8 cellular contexts compared by ENCODE assay signal in genomic region chr1:201468844-201469644, GRCh38. TPM values are rescaled to one million over a fixed set of nuclear protein-coding genes. Genes with fewer than 3 reads are reported as not detected.
DNase-seq lines count a peak whose midpoint lies in the region; ATAC-seq and TF ChIP-seq lines count a peak whose summit lies in the region.

PHLDA3 (minus strand) TSS chr1:201469188; CDS start chr1:201468786, 402 bp downstream.

- peak within 1 kb of the TSS; percentile 79 for H3K4me3 ChIP-seq in LNCaP clone FGC (ENCODE audit: low read depth, low read length)
- peak within 1 kb of the TSS; percentile 77 to 82 for H3K4me3 ChIP-seq in SK-N-SH (ENCODE audit: low read depth in 2 of 2, low read length in 1 of 2)
- H3K4me3 ChIP-seq in iPS-18a (ENCODE audit: low read length), result peak within 1 kb of the TSS; percentile 73

- no peaks in the 10 kb centered on the region for H3K27me3 ChIP-seq in SK-N-SH (ENCODE audit: insufficient read depth)
- peaks cover 44% of the 10 kb centered on the region for H3K27me3 ChIP-seq in iPS-18a (ENCODE audit: control insufficient read depth, insufficient read depth, low read length)

- peaks cover 13 to 29% of the 10 kb centered on the region in 2 experiments; a peak in 3 of 4 replicates for H3K4me1 ChIP-seq in SK-N-SH (ENCODE audit: control insufficient read depth in 1 of 2, insufficient read depth in 2 of 2, low read depth in 1 of 2, low read length in 1 of 2)
- H3K4me1 ChIP-seq in iPS-18a (ENCODE audit: control insufficient read depth, low read depth, low read length), result no peaks in the 10 kb centered on the region

- TF ChIP-seq EP300 in SK-N-SH (IDR thresholded peaks at IDR 0.05; ENCODE audit: borderline replicate concordance in 1 of 2, low read depth in 1 of 2, low read length in 1 of 2), result no peak

- peaks cover 32% of the 10 kb centered on the region for H4K20me1 ChIP-seq in SK-N-SH (ENCODE audit: insufficient read depth)

- no peak for TF ChIP-seq CTCF in LNCaP clone FGC (IDR thresholded peaks at IDR 0.05; ENCODE audit: control insufficient read depth, extremely low read depth, insufficient read depth)
- TF ChIP-seq CTCF in SK-N-SH (IDR thresholded peaks at IDR 0.05), result no peak

- no peak for TF ChIP-seq RAD21 in SK-N-SH (IDR thresholded peaks at IDR 0.05; ENCODE audit: low read length)

- POLR2A ChIA-PET in SK-N-SH (lab: Yijun Ruan, JAX), result interaction anchor here (0.6 to 1.6 kb wide), 15 partner anchors 9 to 71 kb away, joined by 3 to 9 read pairs (median 4); partner anchors contain the start of gene CSRP1

- no peaks in the 10 kb centered on the region for H3K9me2 ChIP-seq in SK-N-SH

- H3K9me3 ChIP-seq in SK-N-SH (no peaks in the 10 kb centered on the region), iPS-18a (ENCODE audit: control insufficient read depth, low read depth, low read length) (no peaks in the 10 kb centered on the region)

- 0 out of 2 replicates have a peak within 1 kb of the TSS, but pooled peaks have one; percentile 51 for H2AFZ ChIP-seq in SK-N-SH (ENCODE audit: low read depth)

- WGBS in SK-N-SH (ENCODE audit: low lambda C conversion rate), result under 1% methylated on average over 17 of the region's 76 CpGs

- peak; percentile 81 for ATAC-seq in GM21723 (IDR thresholded peaks at IDR 0.05; ENCODE audit: unreplicated experiment)
- ATAC-seq in sciatic nerve, result peak; percentile 87

- intact Hi-C loops in sciatic nerve (cut with DNase I), result no loop called here

- CTCF ChIA-PET in SK-N-SH (lab: Yijun Ruan, JAX), result interaction anchor here (0.6 to 7.3 kb wide), 9 partner anchors 8 to 324 kb away, joined by 3 to 63 read pairs (median 6); no protein-coding TSS in a partner anchor

- H3K36me3 ChIP-seq in SK-N-SH (replicated peaks in 1 of 2; ENCODE audit: control insufficient read depth in 1 of 2, insufficient read depth in 2 of 2, low read length in 1 of 2) (peaks cover 13 to 20% of the 10 kb centered on the region in 2 experiments), iPS-18a (ENCODE audit: control insufficient read depth, low read depth, low read length) (peaks cover 6% of the 10 kb centered on the region)

- H3K79me2 ChIP-seq in SK-N-SH (ENCODE audit: insufficient read depth), result peaks cover 47% of the 10 kb centered on the region

- in situ Hi-C loops in T47D (cut with HindIII; ENCODE audit: low pct_unique_long_range_greater_than_20kb, low sequenced_read_pairs), result no loop called here

- peaks cover 9% of the 10 kb centered on the region for H3F3A ChIP-seq in SK-N-SH (replicated peaks; ENCODE audit: insufficient read depth)

- H3K27ac ChIP-seq in SK-N-SH (ENCODE audit: low read depth in 2 of 2, low read length in 1 of 2), result peak within 1 kb of the TSS; percentile 83 to 94
- no peak within 1 kb of the TSS for H3K27ac ChIP-seq in iPS-18a (ENCODE audit: low read length)

- peak within 1 kb of the TSS; percentile 97 for H3K4me2 ChIP-seq in SK-N-SH

- peak; percentile 86 for DNase-seq in ELR (ENCODE audit: low read depth)
- no peak for DNase-seq in LNCaP clone FGC (ENCODE audit: low read depth)
- peak; percentile 93 for DNase-seq in SK-N-SH
- DNase-seq in T47D (ENCODE audit: low read depth in 1 of 2, low spot score in 1 of 2), result peak; percentile 87 to 89
- peak; percentile 95 for DNase-seq in sciatic nerve (ENCODE audit: low spot score)
- DNase-seq in activated gamma-delta T cell treated with Interleukin-2 at 50 U/mL for 16 hours, result no peak

- peak within 1 kb of the TSS; percentile 89 for H3K9ac ChIP-seq in SK-N-SH
- peak within 1 kb of the TSS; percentile 42 for H3K9ac ChIP-seq in iPS-18a (ENCODE audit: low read length)

TF ChIP-seq in SK-N-SH, 30 proteins besides CTCF, POLR2A, EP300 and RAD21:
- TF ChIP-seq POLR2AphosphoS5 (IDR thresholded peaks at IDR 0.05; ENCODE audit: low read depth, low read length) (peak; percentile 89), JUND (IDR thresholded peaks at IDR 0.05) (no peak), GABPA (IDR thresholded peaks at IDR 0.05; ENCODE audit: low read depth) (no peak), NRF1 (IDR thresholded peaks at IDR 0.05; ENCODE audit: low read depth, low read length) (peak; percentile 54; the same call in 1 of the 2 replicates), SIN3A (IDR thresholded peaks at IDR 0.05; ENCODE audit: borderline replicate concordance, low read depth, low read length) (peak; percentile 75; the same call in 1 of the 2 replicates), MEF2A (IDR thresholded peaks at IDR 0.05; ENCODE audit: borderline replicate concordance, low read depth) (no peak), MXI1 (IDR thresholded peaks at IDR 0.05; ENCODE audit: low read depth, low read length) (no peak), MAX (IDR thresholded peaks at IDR 0.05; ENCODE audit: low read depth) (0 out of 2 replicates have a peak, but pooled peaks have one; percentile 10), TCF12 (IDR thresholded peaks at IDR 0.05) (peak; percentile 33; the same call in 1 of the 2 replicates), TEAD4 (IDR thresholded peaks at IDR 0.05; ENCODE audit: borderline replicate concordance, insufficient read depth) (0 out of 2 replicates have a peak, but pooled peaks have one; percentile 36), TAF1 (IDR thresholded peaks at IDR 0.05; ENCODE audit: borderline replicate concordance, low read depth, low read length) (peak; percentile 90), FOSL2 (IDR thresholded peaks at IDR 0.05; ENCODE audit: borderline replicate concordance, low read depth) (no peak)
- TF ChIP-seq, protein P1, sequence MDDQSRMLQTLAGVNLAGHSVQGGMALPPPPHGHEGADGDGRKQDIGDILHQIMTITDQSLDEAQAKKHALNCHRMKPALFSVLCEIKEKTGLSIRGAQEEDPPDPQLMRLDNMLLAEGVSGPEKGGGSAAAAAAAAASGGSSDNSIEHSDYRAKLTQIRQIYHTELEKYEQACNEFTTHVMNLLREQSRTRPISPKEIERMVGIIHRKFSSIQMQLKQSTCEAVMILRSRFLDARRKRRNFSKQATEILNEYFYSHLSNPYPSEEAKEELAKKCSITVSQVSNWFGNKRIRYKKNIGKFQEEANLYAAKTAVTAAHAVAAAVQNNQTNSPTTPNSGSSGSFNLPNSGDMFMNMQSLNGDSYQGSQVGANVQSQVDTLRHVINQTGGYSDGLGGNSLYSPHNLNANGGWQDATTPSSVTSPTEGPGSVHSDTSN (IDR thresholded peaks at IDR 0.05), result peak; percentile 55

RNA-seq across cellular contexts. Expression of gene PHLDA3, which starts in this region (rescaled TPM):
- 105 and 108 TPM in 2 replicates for polyA plus RNA-seq in SK-N-SH (2012; rRNA removed)
- polyA plus RNA-seq in SK-N-SH (2012; cell fraction: cytosol; rRNA removed), result 46.1 and 93.3 TPM in 2 replicates
- 94.2 and 108 TPM in 2 replicates for polyA plus RNA-seq in SK-N-SH (2012; cell fraction: nucleus; rRNA removed)
- 159 TPM for total RNA-seq in sciatic nerve

Comparison
In these comparisons a context has a peak if more than half of its experiments do, and no peak if none do; other contexts are left out.
1. DNase-seq: peak in ELR (single experiment), SK-N-SH (single experiment), T47D (2 of 2) and sciatic nerve (single experiment); none in LNCaP clone FGC (single experiment) and activated gamma-delta T cell treated with Interleukin-2 at 50 U/mL for 16 hours (single experiment).
2. Peak in every context shown above with its lines, with median percentiles within 50 percentile points of each other: H3K4me3 ChIP-seq.